33 cellular contexts compared by ENCODE assay signal in the genomic region with DNA sequence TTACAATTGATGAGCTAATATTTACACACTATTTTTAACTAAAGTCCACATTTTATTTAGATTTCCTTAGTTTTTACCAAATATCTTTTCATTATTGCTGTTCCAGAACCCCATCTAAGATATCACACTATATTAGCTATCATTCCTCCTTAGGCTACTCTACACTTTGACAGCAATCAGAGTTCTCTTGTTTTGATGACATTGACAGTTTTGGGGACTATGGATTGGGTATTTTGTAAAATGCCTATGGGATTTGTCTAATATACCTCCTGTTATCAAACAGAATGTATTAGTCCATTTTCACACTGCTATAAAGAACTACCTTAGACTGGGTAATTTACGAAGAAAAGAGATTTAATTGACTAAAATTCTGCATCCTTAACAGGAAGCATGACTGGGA.
DNase-seq lines count a peak whose midpoint lies in the region; ATAC-seq, FAIRE-seq and TF ChIP-seq lines count a peak whose summit lies in the region.
"Had no signal": no experiment of that assay in that cellular context is flagged by ENCODE, and none has a peak within 500 bp of the region (broad histone marks: within the 10 kb centered on the region; RNA-seq: fewer than 3 reads in every experiment).

No MANE protein-coding gene starts in this region.

- CTCF ChIA-PET in HepG2 (lab: Yijun Ruan, JAX; ENCODE audit: low intra/inter-chr PET ratio, low total read pairs) (no interaction called here), A549 (lab: Yijun Ruan, JAX) (no interaction called here), IMR-90 (lab: Yijun Ruan, JAX) (no interaction called here)

- no peak overlapping the region for H2BK20ac ChIP-seq in IMR-90 (ENCODE audit: low read depth, low read length)

- H2BK15ac ChIP-seq in IMR-90 (ENCODE audit: low read depth, low read length) = no peak overlapping the region

- H3K4me2 ChIP-seq in HepG2 (ENCODE audit: low read depth, low read length) (no peak overlapping the region), A549 (no peak overlapping the region), IMR-90 (ENCODE audit: low read depth, low read length) (no peak overlapping the region), SU-DHL-6 (ENCODE audit: low read depth, low read length, poor library complexity, severe bottlenecking) (no peak overlapping the region)
- H3K4me2 ChIP-seq: BLaER1; BLaER1 treated with 17β-estradiol and CSF1 and Interleukin-3, amounts not matched to agents 10 nM and 100 nM had no signal

- DNase-seq in HepG2 (ENCODE audit: low spot score) (no peak), right lobe of liver (no peak), A549 (ENCODE audit: low read depth in 1 of 2, low spot score in 1 of 2) (no peak), IMR-90 (no peak), NCI-H510A (lab: John Stamatoyannopoulos, UW) (no peak), hepatic stellate cell (ENCODE audit: low spot score) (no peak), NCI-H345 treated with DMSO at 0.1 percent for 48 hours (lab: John Stamatoyannopoulos, UW; ENCODE audit: unreplicated experiment) (no peak)
- DNase-seq: 8988T; ACHN; AML-193; BE2C; C1 segment of cervical spinal cord; Caco-2; Calu3; CD4-positive, alpha-beta memory T cell; CD4-positive, alpha-beta T cell; CD4-positive, CD25-positive, alpha-beta regulatory T cell; CD8-positive, alpha-beta memory T cell; CD8-positive, alpha-beta T cell; COR-L47; DMS 273 treated with DMSO at 0.1 percent for 48 hours; DMS153; DMS53; DMS79; DMS79 treated with DMSO at 0.1 percent for 48 hours; DND-41; EL had no signal

- POLR2A ChIA-PET in HepG2 (lab: Yijun Ruan, JAX) (no interaction called here), A549 (lab: Yijun Ruan, JAX) (no interaction called here), IMR-90 (lab: Charles Lee; ENCODE audit: unreplicated experiment) (no interaction called here)

- H3F3A ChIP-seq in SU-DHL-6 (ENCODE audit: insufficient read depth) = no peaks in the 10 kb centered on the region

- no peak overlapping the region for H3K4me3 ChIP-seq in HepG2 (replicated peaks in 1 of 3; ENCODE audit: insufficient read depth in 1 of 3, low read depth in 2 of 3, low read length in 3 of 3)
- H3K4me3 ChIP-seq in right lobe of liver = no peak overlapping the region
- no peak overlapping the region for H3K4me3 ChIP-seq in A549
- no peak overlapping the region for H3K4me3 ChIP-seq in IMR-90 (ENCODE audit: insufficient read depth, low read depth, low read length)
- no peak overlapping the region for H3K4me3 ChIP-seq in SU-DHL-6 (ENCODE audit: insufficient read depth, low read length, poor library complexity, severe bottlenecking)
- H3K4me3 ChIP-seq: BLaER1; BLaER1 treated with 17β-estradiol and CSF1 and Interleukin-3, amounts not matched to agents 10 nM and 100 nM had no signal

- H3K79me2 ChIP-seq in HepG2 (ENCODE audit: insufficient read depth, low read length) (no peaks in the 10 kb centered on the region), SU-DHL-6 (ENCODE audit: insufficient read depth, low read length) (no peaks in the 10 kb centered on the region)

- no peaks in the 10 kb centered on the region for H3K79me1 ChIP-seq in IMR-90 (ENCODE audit: low read depth in 1 of 2, low read length in 2 of 2)

- H3K4ac ChIP-seq in IMR-90 (ENCODE audit: low read depth, low read length) = no peak overlapping the region

- H2AFZ ChIP-seq in HepG2 (ENCODE audit: low read length) (no peak overlapping the region), IMR-90 (replicated peaks; ENCODE audit: low read length, poor library complexity) (no peak overlapping the region), SU-DHL-6 (ENCODE audit: low read depth, low read length, severe bottlenecking) (peak overlapping the region; percentile 4)

- H3K4me1 ChIP-seq in HepG2 (ENCODE audit: insufficient read depth, low read length) = no peaks in the 10 kb centered on the region
- no peaks in the 10 kb centered on the region for H3K4me1 ChIP-seq in right lobe of liver
- no peaks in the 10 kb centered on the region for H3K4me1 ChIP-seq in A549
- H3K4me1 ChIP-seq in IMR-90 (ENCODE audit: control insufficient read depth, insufficient read depth, low read length) = no peaks in the 10 kb centered on the region
- H3K4me1 ChIP-seq: BE2C; BLaER1; BLaER1 treated with 17β-estradiol and CSF1 and Interleukin-3, amounts not matched to agents 10 nM and 100 nM; Caco-2 had no signal

- H3K9me1 ChIP-seq in IMR-90 (ENCODE audit: insufficient read depth, low read length) = no peaks in the 10 kb centered on the region

- no peak overlapping the region for H2BK5ac ChIP-seq in IMR-90 (ENCODE audit: low read depth, low read length, poor library complexity, severe bottlenecking)

- no peak overlapping the region for H3K9ac ChIP-seq in HepG2 (ENCODE audit: insufficient read depth, low read depth, low read length)
- H3K9ac ChIP-seq in IMR-90 (ENCODE audit: low read depth, low read length) = no peak overlapping the region
- no peak overlapping the region for H3K9ac ChIP-seq in SU-DHL-6 (ENCODE audit: low read length)
- H3K9ac ChIP-seq: BLaER1; BLaER1 treated with 17β-estradiol and CSF1 and Interleukin-3, amounts not matched to agents 10 nM and 100 nM had no signal

- no peak overlapping the region for H3K18ac ChIP-seq in IMR-90 (ENCODE audit: low read depth, low read length)

- no peak overlapping the region for H2AK5ac ChIP-seq in IMR-90 (ENCODE audit: low read depth, low read length)

- H4K91ac ChIP-seq in IMR-90 (ENCODE audit: insufficient read depth, low read depth, low read length) = no peak overlapping the region

- intact Hi-C loops in HepG2 (cut with micrococcal nuclease; ENCODE audit: unreplicated experiment) = no loop called here
- intact Hi-C loops in right lobe of liver (cut with DNase I) = no loop called here
- intact Hi-C loops in IMR-90 (cut with micrococcal nuclease) = no loop called here

- H3K27ac ChIP-seq in HepG2 (ENCODE audit: extremely low read length, insufficient read depth, low read length) (no peak overlapping the region), right lobe of liver (no peak overlapping the region), A549 (no peak overlapping the region), IMR-90 (ENCODE audit: insufficient read depth, low read length) (no peak overlapping the region), SU-DHL-6 (ENCODE audit: low read depth, low read length) (no peak overlapping the region)
- H3K27ac ChIP-seq: 22Rv1; BLaER1; BLaER1 treated with 17β-estradiol and CSF1 and Interleukin-3, amounts not matched to agents 10 nM and 100 nM; C4-2B had no signal

- no peak overlapping the region for H2AK9ac ChIP-seq in IMR-90 (replicated peaks; ENCODE audit: low read depth, low read length, poor library complexity)

- H3K9me2 ChIP-seq in SU-DHL-6 (replicated peaks; ENCODE audit: insufficient read depth, low read length) = no peaks in the 10 kb centered on the region

- no peak for TF ChIP-seq POLR2A in HepG2 (IDR thresholded peaks at IDR 0.05; ENCODE audit: insufficient read depth in 1 of 2, low read depth in 2 of 2, low read length in 2 of 2)
- no peak for TF ChIP-seq POLR2A in right lobe of liver (IDR thresholded peaks at IDR 0.05)
- no peak for TF ChIP-seq POLR2A in A549 (IDR thresholded peaks at IDR 0.05; ENCODE audit: low read length)
- no peak for TF ChIP-seq POLR2A in IMR-90 (IDR thresholded peaks at IDR 0.05; ENCODE audit: low read depth, low read length)

- no peak overlapping the region for H4K5ac ChIP-seq in IMR-90 (ENCODE audit: low read depth, low read length)

- dilution Hi-C loops in IMR-90 (cut with HindIII; ENCODE audit: low sequenced_read_pairs, unreplicated experiment) = no loop called here

- TF ChIP-seq EP300 in HepG2 (IDR thresholded peaks at IDR 0.05; ENCODE audit: low read depth in 2 of 2, low read length in 2 of 2) (no peak), HepG2 (CRISPR knock-in tag; IDR thresholded peaks at IDR 0.05; ENCODE audit: borderline replicate concordance) (no peak), A549 (IDR thresholded peaks at IDR 0.05) (no peak)

- ATAC-seq in HepG2 = no peak
- ATAC-seq in right lobe of liver = no peak
- no peak for ATAC-seq in A549
- ATAC-seq in IMR-90 (ENCODE audit: low read depth) = no peak
- ATAC-seq: CD8-positive, alpha-beta T cell had no signal

- 1% methylated on average over 1 of the region's 1 CpG for WGBS in HepG2 (ENCODE audit: low lambda C conversion rate)
- 38% methylated on average over 1 of the region's 1 CpG for WGBS in right lobe of liver (ENCODE audit: insufficient coverage, low coverage, low lambda C conversion rate, missing lambda C conversion rate)
- 15% methylated on average over 1 of the region's 1 CpG for WGBS in A549 (ENCODE audit: missing lambda C conversion rate)
- no CpG with 5 or more reads among the region's 1 CpG for WGBS in IMR-90 (ENCODE audit: extremely low coverage in 2 of 2, insufficient read length in 1 of 2), 2 experiments

- in situ Hi-C loops in HepG2 (cut with HindIII; ENCODE audit: extremely low pct_ligation_motif_present, low pct_unique_long_range_greater_than_20kb) = no loop called here
- in situ Hi-C loops in IMR-90 (cut with MboI; ENCODE audit: low sequenced_read_pairs) = no loop called here

- no peak overlapping the region for H2BK120ac ChIP-seq in IMR-90 (ENCODE audit: low read depth, low read length)

- H3K36me3 ChIP-seq in HepG2 (replicated peaks in 1 of 2; ENCODE audit: control insufficient read depth in 1 of 2, insufficient read depth in 2 of 2, low read length in 2 of 2) = no peaks in the 10 kb centered on the region
- H3K36me3 ChIP-seq in right lobe of liver = no peaks in the 10 kb centered on the region
- no peaks in the 10 kb centered on the region for H3K36me3 ChIP-seq in IMR-90 (ENCODE audit: control insufficient read depth, insufficient read depth, low read length)
- H3K36me3 ChIP-seq in SU-DHL-6 (ENCODE audit: low read length) = no peaks in the 10 kb centered on the region
- H3K36me3 ChIP-seq: BE2C; BLaER1; BLaER1 treated with 17β-estradiol and CSF1 and Interleukin-3, amounts not matched to agents 10 nM and 100 nM had no signal

- peaks cover 70% of the 10 kb centered on the region for H3K9me3 ChIP-seq in HepG2 (ENCODE audit: low read length)
- no peaks in the 10 kb centered on the region for H3K9me3 ChIP-seq in right lobe of liver
- H3K9me3 ChIP-seq in A549 = no peaks in the 10 kb centered on the region
- no peaks in the 10 kb centered on the region for H3K9me3 ChIP-seq in IMR-90 (ENCODE audit: control insufficient read depth, insufficient read depth, low read length)
- H3K9me3 ChIP-seq in SU-DHL-6 (ENCODE audit: insufficient read depth, low read length) = no peaks in the 10 kb centered on the region; the same call in 1 of the 2 replicates
- H3K9me3 ChIP-seq: BE2C, Caco-2 had no signal

- FAIRE-seq in HepG2 (lab: Jason Lieb, UNC) (no peak), A549 (lab: Jason Lieb, UNC) (no peak)
- FAIRE-seq: D721Med had no signal

- TF ChIP-seq CTCF in HepG2 (CRISPR knock-in tag; IDR thresholded peaks at IDR 0.05) (no peak), right lobe of liver (IDR thresholded peaks at IDR 0.05) (no peak), A549 (IDR thresholded peaks at IDR 0.05) (no peak), IMR-90 (conservative IDR thresholded peaks at IDR 0.05; ENCODE audit: low read depth, low read length) (no peak), SU-DHL-6 (IDR thresholded peaks at IDR 0.05; ENCODE audit: insufficient read depth, low read length, poor library complexity, severe bottlenecking) (no peak)

- H4K8ac ChIP-seq in IMR-90 (ENCODE audit: low read depth in 2 of 2, low read length in 2 of 2) = no peak overlapping the region

- no peak overlapping the region for H3K56ac ChIP-seq in IMR-90 (ENCODE audit: extremely low read depth, insufficient read depth, low read length)

- no peak overlapping the region for H3K23ac ChIP-seq in IMR-90 (ENCODE audit: low read depth, low read length)

- no peaks in the 10 kb centered on the region for H4K20me1 ChIP-seq in HepG2 (ENCODE audit: insufficient read depth, low read length)
- no peaks in the 10 kb centered on the region for H4K20me1 ChIP-seq in IMR-90 (ENCODE audit: insufficient read depth, low read length)
- H4K20me1 ChIP-seq in SU-DHL-6 (ENCODE audit: low read depth, low read length) = no peaks in the 10 kb centered on the region
- H4K20me1 ChIP-seq: BLaER1; BLaER1 treated with 17β-estradiol and CSF1 and Interleukin-3, amounts not matched to agents 10 nM and 100 nM had no signal

- TF ChIP-seq RAD21 in HepG2 (CRISPR knock-in tag; IDR thresholded peaks at IDR 0.05) = no peak
- no peak for TF ChIP-seq RAD21 in A549 (conservative IDR thresholded peaks at IDR 0.05 in 1 of 2, IDR thresholded peaks at IDR 0.05 in 1 of 2)
- TF ChIP-seq RAD21 in IMR-90 (IDR thresholded peaks at IDR 0.05; ENCODE audit: low read length) = no peak

- H3K27me3 ChIP-seq in HepG2 (ENCODE audit: control insufficient read depth in 1 of 2, insufficient read depth in 2 of 2, low read length in 2 of 2) (no peaks in the 10 kb centered on the region), right lobe of liver (no peaks in the 10 kb centered on the region), IMR-90 (ENCODE audit: control insufficient read depth, insufficient read depth, low read length) (no peaks in the 10 kb centered on the region), SU-DHL-6 (ENCODE audit: low read length) (no peaks in the 10 kb centered on the region)
- H3K27me3 ChIP-seq: BE2C; BLaER1; BLaER1 treated with 17β-estradiol and CSF1 and Interleukin-3, amounts not matched to agents 10 nM and 100 nM had no signal

- no TSS peak for BruUV-seq in HepG2 (replicated peaks; lab: Mats Ljungman, UMichigan)
- no TSS peak for BruUV-seq in IMR-90 (replicated peaks; lab: Mats Ljungman, UMichigan)

- no peak overlapping the region for H3K14ac ChIP-seq in IMR-90 (replicated peaks; ENCODE audit: low read depth, low read length)

Comparison
In these comparisons a context has a peak if more than half of its experiments do, and no peak if none do; other contexts are left out.
1. Of the 38 proteins assayed by ChIP-seq in both HepG2 and A549: peak only in HepG2: none; only in A549: none; in both: MAFK; in neither: 37.